ENCODE assay signal across 8 cellular contexts in the genomic region with DNA sequence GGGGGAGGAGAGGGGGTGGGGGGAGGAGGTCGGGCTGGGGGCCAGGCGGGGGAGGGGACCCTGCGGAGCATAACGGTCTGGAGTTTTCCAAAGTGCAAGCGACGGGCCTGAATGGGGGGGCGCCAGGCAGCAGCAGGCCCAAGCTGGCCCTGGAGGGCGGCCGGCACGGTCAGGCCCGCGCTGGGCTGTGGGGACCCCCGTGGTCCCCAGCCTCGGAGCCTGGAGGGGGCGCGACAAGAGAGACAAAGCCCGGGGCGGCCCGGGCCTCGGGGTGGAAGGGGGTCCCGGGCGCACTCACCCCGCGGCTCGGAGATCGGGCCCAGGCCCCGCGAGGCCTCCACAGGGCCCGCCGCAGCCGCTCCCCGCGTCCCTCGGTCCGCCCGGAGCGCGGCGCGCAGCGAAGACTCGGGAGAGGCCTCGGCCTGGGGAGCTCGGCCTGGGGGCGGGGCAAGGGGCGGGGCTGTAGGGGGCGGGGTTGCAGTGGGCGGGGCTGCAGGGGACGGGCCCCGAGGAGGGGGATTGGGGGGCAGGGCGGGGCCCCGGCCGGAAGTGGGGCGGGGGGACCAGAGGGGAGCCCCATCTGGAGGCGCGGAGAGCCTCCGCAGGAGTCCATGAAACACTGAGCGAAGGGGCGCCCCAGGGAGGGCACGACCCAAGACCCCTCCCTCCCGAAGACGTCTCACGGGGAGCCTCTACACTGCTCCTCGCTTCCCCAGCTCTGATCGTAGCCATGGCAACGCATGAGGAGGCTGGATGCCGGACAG. TPM values are rescaled to one million over a fixed set of nuclear protein-coding genes. Genes with fewer than 3 reads are reported as not detected.
DNase-seq lines count a peak whose midpoint lies in the region; ATAC-seq and TF ChIP-seq lines count a peak whose summit lies in the region.

No MANE protein-coding gene starts in this region.

- DNase-seq in Caki2 (ENCODE audit: low read depth), result peak; percentile 61
- DNase-seq in cerebellar cortex (ENCODE audit: low spot score), result peak; percentile 80
- DNase-seq in kidney glomerular epithelial cell (lab: John Stamatoyannopoulos, UW), result peak; percentile 24
- DNase-seq in stimulated activated CD4-positive, alpha-beta T cell treated with anti-CD3 and anti-CD28 coated beads, Interleukin-15, amount 100 ng/mL, for 24 hours, result peak; percentile 65
- no peak for DNase-seq in DMS53 (lab: John Stamatoyannopoulos, UW)

- in situ Hi-C loops in Caki2 (cut with HindIII; ENCODE audit: low pct_unique_long_range_greater_than_20kb, low sequenced_read_pairs), result no loop called here

- no peak for TF ChIP-seq CTCF in WI38 (IDR thresholded peaks at IDR 0.05; ENCODE audit: low read depth, low read length)

- no peak for ATAC-seq in GM18858 (IDR thresholded peaks at IDR 0.05; ENCODE audit: unreplicated experiment)

- no peaks in the 10 kb centered on the region for H3K9me3 ChIP-seq in HUES48 (ENCODE audit: control insufficient read depth, insufficient read depth, low read length)

- H3K9ac ChIP-seq in HUES48 (ENCODE audit: low read depth, low read length), result 0 out of 2 replicates have a peak overlapping the region, but pooled peaks have one; percentile 16

- no peaks in the 10 kb centered on the region for H3K27me3 ChIP-seq in HUES48 (ENCODE audit: control insufficient read depth, insufficient read depth, low read length)

- H3K4me3 ChIP-seq in HUES48 (ENCODE audit: low read depth, low read length) (peak overlapping the region; percentile 81), WI38 (ENCODE audit: low read depth, low read length) (peak overlapping the region; percentile 74)

- no peaks in the 10 kb centered on the region for H3K36me3 ChIP-seq in HUES48 (ENCODE audit: control insufficient read depth, insufficient read depth, low read length)

- peak overlapping the region; percentile 81 for H3K27ac ChIP-seq in HUES48 (ENCODE audit: low read depth, low read length)

- peaks cover 12% of the 10 kb centered on the region for H3K4me1 ChIP-seq in HUES48 (ENCODE audit: control insufficient read depth, insufficient read depth, low read length)

RNA-seq across cellular contexts. Expression of gene PTPRS, which starts 47.6 kb away (rescaled TPM):
- total RNA-seq in Caki2 (2014; rRNA removed; shearing (Covaris generic); ENCODE audit: low replicate concordance), result 181 and 195 TPM in 2 replicates
